Comparison of ENCODE assay signal across 8 cellular contexts in the genomic region with DNA sequence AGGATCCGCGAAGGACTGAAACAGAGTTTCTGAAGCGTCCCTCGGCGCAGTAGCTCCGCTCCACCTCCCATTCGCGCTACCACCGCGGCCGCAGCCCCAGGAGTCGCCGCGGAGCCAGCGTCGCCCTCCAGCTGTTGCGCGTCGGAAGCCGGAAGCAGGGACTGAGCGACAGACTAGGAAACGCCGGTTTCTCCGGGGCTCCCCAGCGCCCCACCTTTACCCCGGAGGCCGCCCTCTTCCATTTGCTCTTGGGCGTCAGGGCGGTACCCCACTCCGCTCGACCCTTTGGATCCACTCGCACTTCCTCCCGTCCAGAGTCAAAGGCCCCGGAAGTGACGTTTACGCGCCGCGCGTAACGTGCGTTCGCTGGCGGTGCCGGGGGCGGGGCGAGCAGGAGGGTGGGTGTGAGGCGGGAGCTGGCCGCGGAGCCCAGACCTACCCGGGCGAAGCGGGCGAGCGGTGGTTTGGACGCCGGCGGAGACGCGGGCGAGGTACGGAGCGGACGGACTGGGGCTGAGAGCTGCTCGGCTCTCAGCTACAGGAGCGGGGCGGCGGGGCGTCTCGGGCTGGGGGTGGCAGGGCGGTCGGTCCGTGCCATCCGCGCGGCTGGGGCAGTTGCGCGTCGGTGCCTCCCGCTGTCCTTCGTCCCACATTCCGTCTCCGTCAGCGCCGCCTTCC. TPM values are rescaled to one million over a fixed set of nuclear protein-coding genes. Genes with fewer than 3 reads are reported as not detected.
DNase-seq lines count a peak whose midpoint lies in the region; ATAC-seq and TF ChIP-seq lines count a peak whose summit lies in the region.

Gene RABGEF1, plus strand, starts transcription at position 432 of the 678 bp plus-strand sequence. CDS start 31,167 bp downstream, outside the sequence.

- peak within 1 kb of the TSS; percentile 95 for H3K27ac ChIP-seq in suprapubic skin

- H3K36me3 ChIP-seq in suprapubic skin = peaks cover 9% of the 10 kb centered on the region

- ATAC-seq in HG02642 (IDR thresholded peaks at IDR 0.05; ENCODE audit: poor library complexity, unreplicated experiment) = peak; percentile 83
- peak; percentile 94 to 95 for ATAC-seq in activated naive CD4-positive, alpha-beta T cell treated with anti-CD3 and anti-CD28 coated beads, Interleukin-2, amount 50 U/mL, for 72 hours

- H3K27ac Mint-ChIP-seq in activated naive CD4-positive, alpha-beta T cell treated with anti-CD3 and anti-CD28 coated beads, Interleukin-2, amount 50 U/mL, for 72 hours = peak within 1 kb of the TSS; percentile 98 to 100

- peak; percentile 60 for TF ChIP-seq POLR2A in GM10847 (IDR thresholded peaks at IDR 0.05; ENCODE audit: extremely low read depth, insufficient read length)
- TF ChIP-seq POLR2A in suprapubic skin (IDR thresholded peaks at IDR 0.05) = peak; percentile 82 to 92

- TF ChIP-seq EP300 in suprapubic skin (IDR thresholded peaks at IDR 0.05) = no peak

- peaks cover 17 to 26% of the 10 kb centered on the region in 2 donors for H3K36me3 Mint-ChIP-seq in activated naive CD4-positive, alpha-beta T cell treated with anti-CD3 and anti-CD28 coated beads, Interleukin-2, amount 50 U/mL, for 72 hours

- H3K4me1 ChIP-seq in suprapubic skin = peaks cover 35% of the 10 kb centered on the region

- 0% methylated on average over 2 of the region's 85 CpGs for WGBS in suprapubic skin

- no peaks in the 10 kb centered on the region for H3K9me3 ChIP-seq in suprapubic skin

- H3K9me3 Mint-ChIP-seq in activated naive CD4-positive, alpha-beta T cell treated with anti-CD3 and anti-CD28 coated beads, Interleukin-2, amount 50 U/mL, for 72 hours = peaks cover 6 to 10% of the 10 kb centered on the region in 2 donors

- TF ChIP-seq CTCF in suprapubic skin (IDR thresholded peaks at IDR 0.05) = no peak

- peak within 1 kb of the TSS; percentile 99 for H3K4me3 ChIP-seq in suprapubic skin

- H3K27me3 ChIP-seq in suprapubic skin = no peaks in the 10 kb centered on the region

- DNase-seq in NCI-H1105 (lab: John Stamatoyannopoulos, UW) = peak; percentile 97
- DNase-seq in SKM-1 (lab: John Stamatoyannopoulos, UW; ENCODE audit: unreplicated experiment) = peak; percentile 73
- DNase-seq in activated naive CD4-positive, alpha-beta T cell treated with anti-CD3 and anti-CD28 coated beads, Interleukin-2, amount 50 U/mL, for 72 hours (ENCODE audit: low spot score in 2 of 2) = peak; percentile 95 to 98
- peak; percentile 36 for DNase-seq in glomerular endothelial cell (ENCODE audit: extremely low read depth, low read depth, low spot score)
- peak; percentile 93 for DNase-seq in occipital lobe (lab: John Stamatoyannopoulos, UW)
- peak; percentile 99 for DNase-seq in suprapubic skin (ENCODE audit: low spot score in 2 of 2)

RNA-seq across cellular contexts. Expression of gene RABGEF1, which starts in this region (rescaled TPM):
- total RNA-seq in activated naive CD4-positive, alpha-beta T cell treated with anti-CD3 and anti-CD28 coated beads, Interleukin-2, amount 50 U/mL, for 72 hours = 10 to 100 TPM; 21.5 to 23.0 TPM
- total RNA-seq in glomerular endothelial cell = 12.3 and 15.2 TPM in 2 replicates
- 48.0 TPM for total RNA-seq in occipital lobe
- total RNA-seq in suprapubic skin = 10 to 100 TPM; 37.2 to 72.4 (median 43.8) TPM

Comparison
In these comparisons a context has a peak if more than half of its experiments do, and no peak if none do; other contexts are left out.
1. Peak in every context shown above with its lines: DNase-seq, ATAC-seq, H3K4me3 ChIP-seq and H3K27ac ChIP-seq.
2. DNase-seq: peak in every context shown above with its lines; median percentile 99 in suprapubic skin; 97 in NCI-H1105; 96 in activated naive CD4-positive, alpha-beta T cell treated with anti-CD3 and anti-CD28 coated beads, Interleukin-2, amount 50 U/mL, for 72 hours; 93 in occipital lobe; 73 in SKM-1; 36 in glomerular endothelial cell.